ENCODE assay signal across 31 cellular contexts in the genomic region with DNA sequence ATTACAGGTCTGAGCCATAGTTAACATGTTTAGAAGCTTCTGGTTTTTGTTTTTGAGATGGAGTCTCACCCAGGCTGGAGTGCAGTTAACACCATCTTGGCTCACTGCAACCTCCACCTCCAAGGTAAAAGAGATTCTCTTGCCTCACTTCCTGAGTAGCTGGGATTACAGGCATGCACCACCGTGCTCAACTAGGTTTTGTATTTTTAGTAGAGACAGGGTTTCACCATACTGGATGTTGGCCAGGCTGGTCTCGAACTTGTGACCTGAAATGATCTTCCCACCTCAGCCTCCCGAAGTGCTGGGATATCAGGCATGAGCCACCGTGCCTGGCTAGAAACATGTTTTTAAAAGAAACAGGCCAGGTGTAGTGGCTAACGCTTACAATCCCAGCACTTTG.
"Had no signal": no experiment of that assay in that cellular context is flagged by ENCODE, and none has a peak within 500 bp of the region (broad histone marks: within the 10 kb centered on the region; RNA-seq: fewer than 3 reads in every experiment).

No MANE protein-coding gene starts in this region.

- H3K27ac ChIP-seq: left lung, lower lobe of right lung, neural progenitor cell, neutrophil, parathyroid adenoma, right atrium auricular region, right lobe of liver, tibial nerve, uterus had no signal

- FAIRE-seq: islet of Langerhans, kidney had no signal

- H3K27me3 ChIP-seq: left lung, neural progenitor cell, neutrophil, right atrium auricular region, right lobe of liver, tibial nerve, uterus had no signal

- H3K9me3 ChIP-seq: left lung, lower lobe of right lung, neutrophil, right atrium auricular region, right lobe of liver, tibial nerve, uterus had no signal

- H3K9me3 Mint-ChIP-seq: immature natural killer cell; naive B cell; natural killer cell; nephron progenitor cell; neural progenitor cell; stimulated activated memory B cell treated with anti-CD40 and anti-IgM and Interleukin-4, amounts not matched to agents 10 μg/mL and 1 μg/mL and 100 μg/mL, for 72 hours; stimulated activated naive CD8-positive, alpha-beta T cell treated with anti-CD3 and anti-CD28 coated beads, Interleukin-15, amount 100 ng/mL, for 72 hours; type B pancreatic cell had no signal

- H3K4me1 ChIP-seq: left lung, lower lobe of right lung, neural progenitor cell, parathyroid adenoma, right atrium auricular region, right lobe of liver had no signal

- H3K4me3 ChIP-seq: left lung, lower lobe of right lung, neural progenitor cell, right atrium auricular region, right lobe of liver, smooth muscle cell, tibial nerve, uterus had no signal

- H3K9ac ChIP-seq: neural progenitor cell, parathyroid adenoma had no signal

- ATAC-seq: left colon; left lung; lower lobe of right lung; natural killer cell; right lobe of liver; stimulated activated memory B cell treated with anti-CD40 and anti-IgM and Interleukin-4, amounts not matched to agents 10 μg/mL and 1 μg/mL and 100 μg/mL, for 72 hours; stimulated activated naive CD8-positive, alpha-beta T cell treated with anti-CD3 and anti-CD28 coated beads, Interleukin-15, amount 100 ng/mL, for 72 hours had no signal

- H3K36me3 ChIP-seq: uterus had no signal

- H3K4me2 ChIP-seq: neural progenitor cell, smooth muscle cell had no signal

- H3K4me3 Mint-ChIP-seq: immature natural killer cell; mesothelial cell of epicardium; naive B cell; natural killer cell; nephron progenitor cell; neural progenitor cell; stimulated activated memory B cell treated with anti-CD40 and anti-IgM and Interleukin-4, amounts not matched to agents 10 μg/mL and 1 μg/mL and 100 μg/mL, for 72 hours; stimulated activated naive CD8-positive, alpha-beta T cell treated with anti-CD3 and anti-CD28 coated beads, Interleukin-15, amount 100 ng/mL, for 72 hours; type B pancreatic cell had no signal

- H3K27ac Mint-ChIP-seq: immature natural killer cell; mesothelial cell of epicardium; natural killer cell; nephron progenitor cell; neural progenitor cell; stimulated activated memory B cell treated with anti-CD40 and anti-IgM and Interleukin-4, amounts not matched to agents 10 μg/mL and 1 μg/mL and 100 μg/mL, for 72 hours; type B pancreatic cell had no signal

- H3K36me3 Mint-ChIP-seq: natural killer cell had no signal

- H3K4me1 Mint-ChIP-seq: mesothelial cell of epicardium, nephron progenitor cell, neural progenitor cell had no signal

- H3K27me3 Mint-ChIP-seq: naive B cell; stimulated activated memory B cell treated with anti-CD40 and anti-IgM and Interleukin-4, amounts not matched to agents 10 μg/mL and 1 μg/mL and 100 μg/mL, for 72 hours; stimulated activated naive CD8-positive, alpha-beta T cell treated with anti-CD3 and anti-CD28 coated beads, Interleukin-15, amount 100 ng/mL, for 72 hours; type B pancreatic cell had no signal

- H3K79me2 ChIP-seq: parathyroid adenoma had no signal

- DNase-seq: hypothalamus; immature natural killer cell; kidney; left colon; left lung; mammary epithelial cell; mesenchymal stem cell; naive B cell; natural killer cell; nephron progenitor cell; occipital lobe; stimulated activated CD4-positive, alpha-beta T cell treated with anti-CD3 and anti-CD28 coated beads, Interleukin-1b, Interleukin-23, amount 100 ng/mL, for 48 hours; stimulated activated CD4-positive, alpha-beta T cell treated with anti-CD3 and anti-CD28 coated beads, Interleukin-2, amount 100 ng/mL, for 48 hours; stimulated activated CD4-positive, alpha-beta T cell treated with anti-CD3 and anti-CD28 coated beads, Interleukin-4, amount 100 ng/mL, for 4 hours; stimulated activated CD8-positive, alpha-beta memory T cell treated with anti-CD3 and anti-CD28 coated beads, Interleukin-4, amount 100 ng/mL, for 48 hours; stimulated activated naive CD4-positive, alpha-beta T cell treated with Interleukin-2 at 50 U/mL for 16 hours; stimulated activated naive CD8-positive, alpha-beta T cell treated with anti-CD3 and anti-CD28 coated beads, Interleukin-15, amount 100 ng/mL, for 72 hours; substantia nigra; uterus had no signal

- H2AFZ ChIP-seq: neural progenitor cell, parathyroid adenoma had no signal
